2 cellular contexts compared by ENCODE assay signal in the genomic region with DNA sequence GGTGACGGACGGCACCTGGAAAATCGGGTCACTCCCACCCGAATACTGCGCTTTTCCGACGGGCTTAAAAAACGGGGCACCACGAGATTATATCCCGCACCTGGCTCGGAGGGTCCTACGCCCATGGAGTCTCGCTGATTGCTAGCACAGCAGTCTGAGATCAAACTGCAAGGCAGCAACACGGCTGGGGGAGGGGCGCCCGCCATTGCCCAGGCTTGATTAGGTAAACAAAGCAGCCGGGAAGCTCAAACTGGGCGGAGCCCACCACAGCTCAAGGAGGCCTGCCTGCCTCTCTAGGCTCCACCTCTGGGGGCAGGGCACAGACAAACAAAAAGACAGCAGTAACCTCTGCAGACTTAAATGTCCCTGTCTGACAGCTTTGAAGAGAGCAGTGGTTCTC. TPM values are rescaled to one million over a fixed set of nuclear protein-coding genes. Genes with fewer than 3 reads are reported as not detected.
"Had no signal": no experiment of that assay in that cellular context is flagged by ENCODE, and none has a peak within 500 bp of the region (broad histone marks: within the 10 kb centered on the region; RNA-seq: fewer than 3 reads in every experiment).

No MANE protein-coding gene starts in this region.

RNA-seq across cellular contexts. Expression of a gene that starts 39.0 kb away (rescaled TPM):
- total RNA-seq: astrocyte, cerebellum had no signal
